Comparison of ENCODE assay signal across 1 cellular context in the genomic region with DNA sequence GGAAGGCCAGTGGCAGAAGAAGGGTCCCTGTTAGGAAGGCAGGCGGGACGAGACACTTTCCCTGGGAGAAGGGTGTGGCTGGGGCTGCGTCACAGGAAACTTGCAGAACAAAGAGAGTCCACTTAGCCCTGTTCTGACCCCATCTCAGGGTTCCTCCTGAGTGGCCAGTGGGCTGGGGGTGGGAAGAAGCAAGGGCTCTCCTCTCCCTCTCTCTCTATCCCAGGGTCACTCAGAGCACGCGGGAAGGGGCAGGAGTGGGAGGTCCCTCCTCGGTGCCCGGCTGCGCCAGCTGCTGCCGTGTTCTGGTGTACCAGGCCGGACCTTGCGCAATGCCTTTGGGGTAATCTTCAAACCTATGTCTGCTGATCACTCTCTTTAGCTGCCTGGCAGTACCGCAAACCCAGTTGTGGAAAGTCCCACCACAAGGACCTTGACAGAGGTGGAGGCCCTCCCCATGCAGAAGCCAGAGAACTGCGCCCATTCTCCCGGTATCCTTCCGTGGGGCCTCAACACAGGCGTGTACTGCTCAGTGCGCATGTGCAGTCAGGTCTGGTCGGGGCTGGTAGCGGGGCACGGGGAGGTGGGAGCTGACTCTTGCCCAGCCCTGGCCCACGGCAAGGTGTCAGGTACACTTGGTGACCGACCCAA.
TF ChIP-seq lines count a peak whose summit lies in the region.

No MANE protein-coding gene starts in this region.

TF ChIP-seq in SK-N-SH treated with all-trans-retinoic acid at 6 μM for 48 hours, 23 proteins besides CTCF, POLR2A, EP300 and RAD21 (continued from another document):
- TF ChIP-seq CREB5 (CRISPR knock-in tag; IDR thresholded peaks at IDR 0.05; ENCODE audit: low read depth) (no peak), ZFP30 (CRISPR knock-in tag; IDR thresholded peaks at IDR 0.05) (no peak), PPARA (CRISPR knock-in tag; IDR thresholded peaks at IDR 0.05; ENCODE audit: borderline replicate concordance) (no peak), TOX (CRISPR knock-in tag; IDR thresholded peaks at IDR 0.05; ENCODE audit: borderline replicate concordance) (no peak), ZNF565 (CRISPR knock-in tag; conservative IDR thresholded peaks at IDR 0.05; ENCODE audit: low read depth) (no peak)
